ENCODE assay signal across 12 cellular contexts in the genomic region with DNA sequence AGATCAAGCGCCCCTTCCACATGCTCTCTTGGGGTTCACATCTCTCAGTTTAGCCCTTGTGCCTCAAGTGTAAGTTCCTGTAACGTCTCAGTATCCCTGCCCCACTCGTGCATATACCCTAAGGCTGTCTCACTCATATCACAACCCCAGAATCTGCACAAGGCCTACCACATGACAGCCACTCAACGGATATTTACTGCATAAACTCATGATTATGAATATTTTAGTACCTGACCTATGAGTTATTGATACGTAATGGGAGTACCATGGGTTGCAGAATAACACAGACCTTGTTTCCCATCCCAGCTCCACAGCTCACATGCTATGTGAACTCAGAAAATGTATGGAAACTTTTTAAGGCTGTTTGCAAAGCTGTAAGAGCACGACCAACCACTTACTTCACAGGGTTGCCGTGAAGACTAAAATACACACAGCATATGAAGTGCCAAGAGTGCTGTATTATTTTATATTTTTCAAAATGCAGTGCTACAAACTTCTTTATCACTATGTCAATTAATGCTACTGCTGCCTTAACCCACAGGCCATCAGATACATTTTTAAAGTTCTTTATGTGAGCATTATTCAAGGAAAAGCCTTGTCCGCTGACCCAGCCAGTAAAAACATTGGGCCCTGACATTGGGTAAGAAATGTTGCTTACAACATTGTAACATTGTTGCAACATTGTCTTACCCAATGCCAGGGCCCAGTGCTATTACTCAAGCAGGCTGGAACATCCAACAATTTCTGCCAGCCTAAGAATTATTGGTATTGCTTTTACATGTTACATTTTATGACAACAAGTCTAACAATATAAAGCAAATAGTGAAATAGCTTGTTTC.
DNase-seq lines count a peak whose midpoint lies in the region; ATAC-seq, FAIRE-seq and TF ChIP-seq lines count a peak whose summit lies in the region.
"Had no signal": no experiment of that assay in that cellular context is flagged by ENCODE, and none has a peak within 500 bp of the region (broad histone marks: within the 10 kb centered on the region; RNA-seq: fewer than 3 reads in every experiment).

No MANE protein-coding gene starts in this region.

- H3K9me3 ChIP-seq in sigmoid colon = no peaks in the 10 kb centered on the region

- in situ Hi-C loops in SK-MEL-5 (cut with HindIII; ENCODE audit: low pct_unique_long_range_greater_than_20kb, low sequenced_read_pairs) = no loop called here

- TF ChIP-seq EP300 in sigmoid colon (IDR thresholded peaks at IDR 0.05) = peak; percentile 36 to 74 (median 54)

- ATAC-seq in left cardiac atrium = peak; percentile 73 to 84
- no peak for ATAC-seq in HG03521 (IDR thresholded peaks at IDR 0.05; ENCODE audit: unreplicated experiment)

- H3K4me1 ChIP-seq in sigmoid colon = peaks cover 0 to 80% (median 55%) of the 10 kb centered on the region in 4 donors

- H3K27ac ChIP-seq in sigmoid colon = peak overlapping the region; percentile 48 to 76 (median 59)
- H3K27ac ChIP-seq: epithelial cell of prostate had no signal

- no peaks in the 10 kb centered on the region for H3K36me3 ChIP-seq in sigmoid colon

- H3K4me3 ChIP-seq in sigmoid colon = no peak overlapping the region

- FAIRE-seq in D721Med (lab: Jason Lieb, UNC) = no peak
- FAIRE-seq: HTR-8/SVneo had no signal

- DNase-seq in EH (ENCODE audit: low read depth) (peak; percentile 65), SK-MEL-5 (ENCODE audit: low read depth, low spot score) (peak; percentile 85), left cardiac atrium (no peak), sigmoid colon (peak; percentile 83), activated gamma-delta T cell (lab: John Stamatoyannopoulos, UW) (no peak), RKO (ENCODE audit: low spot score) (no peak), D721Med (ENCODE audit: insufficient read length, low spot score) (no peak)
- DNase-seq: activated CD4-positive, alpha-beta memory T cell treated with anti-CD3 and anti-CD28 coated beads for 36 hours; NCI-H2107 had no signal

- TF ChIP-seq POLR2A in sigmoid colon (IDR thresholded peaks at IDR 0.05) = no peak

- TF ChIP-seq CTCF in sigmoid colon (IDR thresholded peaks at IDR 0.05) = no peak
- TF ChIP-seq CTCF in D721Med (IDR thresholded peaks at IDR 0.05; ENCODE audit: insufficient read depth, missing control alignments) = no peak

- H3K27me3 ChIP-seq in sigmoid colon = no peaks in the 10 kb centered on the region

- 88 to 92% methylated on average over 8 of the region's 8 CpGs for WGBS in sigmoid colon, 2 donors

- intact Hi-C loops in left cardiac atrium (cut with DNase I) = no loop called here
- intact Hi-C loops in sigmoid colon (cut with DNase I) = no loop called here

Comparison
In these comparisons a context has a peak if more than half of its experiments do, and no peak if none do; other contexts are left out.
1. DNase-seq: peak in EH (single experiment), SK-MEL-5 (single experiment) and sigmoid colon (single experiment); none in left cardiac atrium (single experiment), activated gamma-delta T cell (single experiment), RKO (single experiment) and D721Med (single experiment).